ENCODE assay signal across 8 cellular contexts in the genomic region with DNA sequence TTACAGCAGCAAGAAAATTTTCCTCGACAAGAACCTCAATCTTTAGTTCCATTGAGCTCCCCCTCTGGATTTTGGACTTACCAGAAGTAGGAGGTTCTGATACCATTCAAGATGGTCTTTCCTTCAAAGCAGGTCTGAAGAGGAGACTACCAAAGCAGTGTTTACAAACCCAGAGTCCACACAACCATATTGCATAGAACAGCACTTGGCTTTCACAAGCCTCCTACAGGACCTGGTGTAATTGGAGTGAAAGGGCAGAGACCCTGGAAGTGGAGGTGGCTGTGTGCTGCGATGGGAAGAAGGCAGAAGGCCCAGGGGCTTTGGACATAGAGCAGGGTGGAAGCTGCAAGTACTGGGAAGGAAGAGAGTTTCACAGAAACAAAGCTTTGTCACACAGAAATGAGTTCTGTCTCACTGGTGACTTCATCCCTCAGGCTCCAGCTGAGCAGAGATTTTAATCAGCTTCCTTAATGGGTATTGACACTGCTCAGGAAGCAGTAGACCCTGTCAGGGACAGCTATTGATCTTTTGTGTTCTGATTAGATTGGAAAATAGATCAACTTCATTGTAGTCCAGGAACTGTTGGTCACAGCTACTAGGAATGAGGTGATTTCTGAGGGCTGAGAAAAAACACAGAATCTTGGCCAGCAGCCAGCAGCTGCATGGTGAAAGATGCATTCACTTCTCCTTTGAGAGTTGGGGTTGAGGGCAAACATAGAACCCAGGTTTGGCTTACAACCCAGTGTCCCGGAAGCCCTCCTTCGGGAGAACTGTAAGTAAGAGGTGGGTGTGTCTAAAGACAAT.
DNase-seq lines count a peak whose midpoint lies in the region; ATAC-seq and TF ChIP-seq lines count a peak whose summit lies in the region.

No MANE protein-coding gene starts in this region.

- peaks cover 5% of the 10 kb centered on the region for H3K27me3 Mint-ChIP-seq in nephron (ENCODE audit: low read depth)

- H3K9me3 Mint-ChIP-seq in nephron, result no peaks in the 10 kb centered on the region

- no peak for ATAC-seq in GM21381 (IDR thresholded peaks at IDR 0.05; ENCODE audit: unreplicated experiment)

- peaks cover 15% of the 10 kb centered on the region for H3K36me3 Mint-ChIP-seq in nephron (ENCODE audit: low read depth)

- H3K4me3 Mint-ChIP-seq in nephron, result no peak overlapping the region

- H3K4me1 Mint-ChIP-seq in nephron, result peaks cover 74% of the 10 kb centered on the region

- H3K27ac Mint-ChIP-seq in nephron, result peak overlapping the region; percentile 78 to 95 (median 82)

- TF ChIP-seq CTCF in nephron (IDR thresholded peaks at IDR 0.05; ENCODE audit: unreplicated experiment in 3 of 3), result no peak

- in situ Hi-C loops in Caki2 (cut with HindIII; ENCODE audit: low pct_unique_long_range_greater_than_20kb, low sequenced_read_pairs), result no loop called here

- peak; percentile 46 for DNase-seq in Caki2 (ENCODE audit: low read depth)
- peak; percentile 76 for DNase-seq in NAMALWA (ENCODE audit: low spot score)
- DNase-seq in cerebellar cortex (ENCODE audit: low spot score), result peak; percentile 48
- no peak for DNase-seq in activated T-cell treated with anti-CD3 and anti-CD28 coated beads, Interleukin-2, amount 50 U/mL, for 1 hour
- DNase-seq in NK-92 (lab: John Stamatoyannopoulos, UW; ENCODE audit: unreplicated experiment), result no peak
- DNase-seq in activated naive CD4-positive, alpha-beta T cell treated with anti-CD3 and anti-CD28 coated beads, Interleukin-2, amount 50 U/mL, for 16 hours, result no peak

Comparison
In these comparisons a context has a peak if more than half of its experiments do, and no peak if none do; other contexts are left out.
1. DNase-seq: peak in Caki2 (single experiment), NAMALWA (single experiment) and cerebellar cortex (single experiment); none in activated T-cell treated with anti-CD3 and anti-CD28 coated beads, Interleukin-2, amount 50 U/mL, for 1 hour (single experiment), NK-92 (single experiment) and activated naive CD4-positive, alpha-beta T cell treated with anti-CD3 and anti-CD28 coated beads, Interleukin-2, amount 50 U/mL, for 16 hours (single experiment).